ENCODE assay signal across 19 cellular contexts in the genomic region with DNA sequence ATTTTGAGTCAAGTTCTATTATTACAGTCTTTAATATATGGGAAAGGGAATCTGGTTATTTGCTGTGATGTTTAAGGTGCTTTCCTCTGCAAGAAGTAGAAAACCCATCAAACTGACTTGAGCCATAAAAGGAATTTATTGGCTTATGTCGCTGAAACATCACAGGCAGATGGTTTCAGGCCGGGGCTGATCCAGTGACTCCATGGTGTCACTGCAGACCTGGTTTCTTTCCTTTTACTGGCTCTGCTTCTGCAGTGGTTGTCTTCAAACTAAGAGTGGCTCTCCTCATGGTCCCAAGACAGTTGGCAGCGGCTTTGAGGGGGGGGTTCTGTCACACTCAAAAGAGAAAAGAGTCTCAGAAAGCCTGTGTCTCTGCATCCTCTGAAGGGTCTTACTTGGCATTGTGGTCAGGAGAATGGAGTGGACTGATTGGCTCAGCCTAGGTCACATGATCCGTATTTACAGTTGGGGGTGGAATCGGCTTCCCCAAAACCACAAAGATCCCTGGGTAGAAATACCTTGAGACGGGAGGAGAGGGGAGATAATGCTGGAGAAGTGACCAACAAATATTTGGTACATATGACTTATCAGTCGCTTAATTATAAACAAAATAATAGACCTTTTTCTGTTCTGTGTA.
"Had no signal": no experiment of that assay in that cellular context is flagged by ENCODE, and none has a peak within 500 bp of the region (broad histone marks: within the 10 kb centered on the region; RNA-seq: fewer than 3 reads in every experiment).

No MANE protein-coding gene starts in this region.

- DNase-seq: activated B cell treated with CpG ODN at 0.5 μM for 24 hours; activated CD4-positive, alpha-beta T cell treated with anti-CD3 and anti-CD28 coated beads, Interleukin-2, amount 10 ng/mL, durations not matched to agents 24 days and 14 days; activated CD8-positive, alpha-beta memory T cell treated with anti-CD3 and anti-CD28 coated beads, Interleukin-2, amount 50 U/mL, for 48 hours; activated gamma-delta T cell treated with Interleukin-2 at 50 U/mL for 16 hours; activated T-cell treated with anti-CD3 and anti-CD28 coated beads, Interleukin-2, amount 50 U/mL, for 72 hours; amniotic stem cell; body of pancreas; cortex of kidney; naive thymus-derived CD4-positive, alpha-beta T cell; occipital lobe; psoas muscle; right lobe of liver; stimulated activated naive CD8-positive, alpha-beta T cell treated with anti-CD3 and anti-CD28 coated beads, Interleukin-15, amount 100 ng/mL, for 72 hours had no signal

- H3K27ac ChIP-seq: epithelial cell of prostate, psoas muscle, right lobe of liver had no signal

- ATAC-seq: activated T-cell treated with anti-CD3 and anti-CD28 coated beads, Interleukin-2, amount 50 U/mL, for 72 hours; body of pancreas; left lobe of liver; naive thymus-derived CD4-positive, alpha-beta T cell; psoas muscle; right lobe of liver; stimulated activated naive CD8-positive, alpha-beta T cell treated with anti-CD3 and anti-CD28 coated beads, Interleukin-15, amount 100 ng/mL, for 72 hours had no signal

- H3K27ac Mint-ChIP-seq: activated B cell treated with CpG ODN at 0.5 μM for 24 hours; activated CD4-positive, alpha-beta T cell treated with anti-CD3 and anti-CD28 coated beads, Interleukin-2, amount 10 ng/mL, durations not matched to agents 24 days and 14 days; activated naive CD8-positive, alpha-beta T cell; activated T-cell treated with anti-CD3 and anti-CD28 coated beads, Interleukin-2, amount 50 U/mL, for 72 hours; naive thymus-derived CD4-positive, alpha-beta T cell; T-helper 1 cell treated with Interleukin-12 subunit alpha and Interleukin-12 subunit beta and Interleukin-4 antibody, amounts not matched to agents 30 μg/mL and 1 μg/mL, for 36 hours had no signal

- FAIRE-seq: frontal cortex had no signal

- H3K4me3 ChIP-seq: body of pancreas, psoas muscle, right lobe of liver had no signal

- H3K9me3 Mint-ChIP-seq: activated B cell treated with CpG ODN at 0.5 μM for 24 hours; central memory CD8-positive, alpha-beta T cell had no signal

- H3K36me3 Mint-ChIP-seq: activated naive CD8-positive, alpha-beta T cell; naive thymus-derived CD4-positive, alpha-beta T cell had no signal

- H3K4me1 Mint-ChIP-seq: activated B cell treated with CpG ODN at 0.5 μM for 24 hours; central memory CD8-positive, alpha-beta T cell had no signal

- H3K4me3 Mint-ChIP-seq: activated B cell treated with CpG ODN at 0.5 μM for 24 hours; activated CD4-positive, alpha-beta T cell treated with anti-CD3 and anti-CD28 coated beads, Interleukin-2, amount 10 ng/mL, durations not matched to agents 24 days and 14 days; activated naive CD8-positive, alpha-beta T cell; activated T-cell treated with anti-CD3 and anti-CD28 coated beads, Interleukin-2, amount 50 U/mL, for 72 hours; central memory CD8-positive, alpha-beta T cell; stimulated activated naive CD8-positive, alpha-beta T cell treated with anti-CD3 and anti-CD28 coated beads, Interleukin-15, amount 100 ng/mL, for 72 hours; T-helper 1 cell treated with Interleukin-12 subunit alpha and Interleukin-12 subunit beta and Interleukin-4 antibody, amounts not matched to agents 30 μg/mL and 1 μg/mL, for 36 hours had no signal

- H3K27me3 ChIP-seq: body of pancreas, right lobe of liver had no signal

- H3K9me3 ChIP-seq: body of pancreas, psoas muscle, right lobe of liver had no signal
